18 cellular contexts compared by ENCODE assay signal in the genomic region with DNA sequence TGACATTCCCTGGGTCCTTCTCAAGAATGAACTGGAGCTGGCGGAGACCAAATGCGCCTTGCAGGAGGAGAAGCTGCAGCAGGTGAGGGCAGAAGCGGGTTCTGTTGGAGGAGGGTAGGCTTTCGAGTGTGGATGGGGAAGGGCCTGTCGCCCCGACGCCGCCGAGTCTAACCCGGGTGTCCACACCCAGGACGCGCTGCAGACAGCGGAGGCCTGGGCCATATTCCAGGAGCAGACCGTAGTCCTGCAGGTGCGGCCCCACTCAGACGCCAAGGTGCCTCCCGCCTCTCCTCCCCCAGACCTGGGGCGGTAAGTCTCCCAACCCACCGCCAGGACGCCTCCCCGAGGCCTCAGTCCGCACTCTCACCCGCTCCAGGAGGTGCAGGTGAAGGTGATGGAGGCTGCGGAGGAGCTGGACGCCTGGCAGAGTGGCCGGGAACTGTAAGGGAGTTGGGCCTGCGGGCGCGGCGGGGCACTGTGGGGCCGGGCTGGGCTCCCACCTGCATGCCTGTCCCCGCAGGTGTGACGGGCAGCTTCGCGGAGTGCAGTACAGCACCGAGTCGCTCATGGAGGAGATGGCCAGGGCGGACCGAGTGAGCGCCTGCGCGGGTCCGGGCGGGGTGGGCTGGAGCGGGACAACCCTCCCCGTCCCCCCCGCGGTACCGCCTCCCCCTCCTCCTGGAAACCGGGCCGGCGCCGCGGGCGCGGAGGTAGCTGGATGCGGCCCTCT. TPM values are rescaled to one million over a fixed set of nuclear protein-coding genes. Genes with fewer than 3 reads are reported as not detected.
DNase-seq lines count a peak whose midpoint lies in the region; ATAC-seq and TF ChIP-seq lines count a peak whose summit lies in the region.
"Not testable (repeated sequence)": the region's sequence is repeated elsewhere in the genome, so short reads cannot be mapped to it uniquely, and the experiment has no call there.
"Had no signal": no experiment of that assay in that cellular context is flagged by ENCODE, and none has a peak within 500 bp of the region (broad histone marks: within the 10 kb centered on the region; RNA-seq: fewer than 3 reads in every experiment).

No MANE protein-coding gene starts in this region.

- H3K27me3 ChIP-seq in PC-3 (ENCODE audit: low read length); right cardiac atrium (ENCODE audit: control insufficient read depth, insufficient read depth); psoas muscle (ENCODE audit: insufficient read depth in 3 of 3, low read length in 2 of 3): not testable (repeated sequence)

- not testable (repeated sequence) for H2AFZ ChIP-seq in PC-3 (ENCODE audit: low read length)

- H4K20me1 ChIP-seq in PC-3 (ENCODE audit: low read length), result not testable (repeated sequence)

- H3F3A ChIP-seq in PC-3 (ENCODE audit: low read length, unreplicated experiment), result not testable (repeated sequence)

- BruUV-seq in PC-3 (replicated peaks; lab: Mats Ljungman, UMichigan), result not testable (repeated sequence)

- TF ChIP-seq POLR2A in GM18505 (IDR thresholded peaks at IDR 0.05; ENCODE audit: borderline replicate concordance, extremely low read depth, insufficient read depth, insufficient read length), result not testable (repeated sequence)

- not testable (repeated sequence) for H3K4me2 ChIP-seq in PC-3 (ENCODE audit: low read length)

- POLR2A ChIA-PET in PC-3 (lab: Charles Lee; ENCODE audit: unreplicated experiment), result not testable (repeated sequence)

- ATAC-seq in GM18505 (IDR thresholded peaks at IDR 0.05; ENCODE audit: unreplicated experiment) (peak; percentile 17), GM21360 (IDR thresholded peaks at IDR 0.05; ENCODE audit: unreplicated experiment) (peak; percentile 11), HG02678 (IDR thresholded peaks at IDR 0.05; ENCODE audit: unreplicated experiment) (peak; percentile 5), HG03139 (IDR thresholded peaks at IDR 0.05; ENCODE audit: unreplicated experiment) (peak; percentile 19), PC-3 (peak; percentile 27), right cardiac atrium (peak; percentile 21 to 63), psoas muscle (peak; percentile 14 to 45 (median 37))

- H3K9me2 ChIP-seq in PC-3 (replicated peaks; ENCODE audit: low read length), result not testable (repeated sequence)

- CTCF ChIA-PET in PC-3 (lab: Charles Lee), result not testable (repeated sequence)

- not testable (repeated sequence) for H3K27ac ChIP-seq in PC-3 (ENCODE audit: low read length); right cardiac atrium (ENCODE audit: low read length); psoas muscle

- not testable (repeated sequence) for H3K4me3 ChIP-seq in PC-3 (ENCODE audit: low read length); right cardiac atrium (ENCODE audit: low read length); psoas muscle

- not testable (repeated sequence) for H3K4me1 ChIP-seq in PC-3 (ENCODE audit: insufficient read depth, low read length); right cardiac atrium (ENCODE audit: control insufficient read depth, insufficient read depth, low read length); psoas muscle

- WGBS in right cardiac atrium, result 6% methylated on average over 12 of the region's 57 CpGs
- WGBS in psoas muscle, 3 donors, result 10% methylated on average over 10 of the region's 57 CpGs; no CpG with 5 or more reads in 2 of the 3 donors

- not testable (repeated sequence) for DNase-seq in PC-3, psoas muscle
- peak; percentile 1 for DNase-seq in activated gamma-delta T cell treated with Interleukin-2 at 50 U/mL for 16 hours
- DNase-seq in right cardiac atrium, result peak in 2 of 3 donors; percentile 32 to 49

- H3K9me3 ChIP-seq in PC-3 (ENCODE audit: low read length); right cardiac atrium (ENCODE audit: control insufficient read depth, low read length); psoas muscle: not testable (repeated sequence)

- TF ChIP-seq CTCF in PC-3 (conservative IDR thresholded peaks at IDR 0.05; ENCODE audit: low read depth, low read length); psoas muscle (IDR thresholded peaks at IDR 0.05): not testable (repeated sequence)

- not testable (repeated sequence) for H3K9ac ChIP-seq in PC-3 (ENCODE audit: low read length)

- not testable (repeated sequence) for H3K79me2 ChIP-seq in PC-3 (ENCODE audit: low read length)

- not testable (repeated sequence) for H3K36me3 ChIP-seq in PC-3 (ENCODE audit: low read depth, low read length); psoas muscle (ENCODE audit: insufficient read depth in 1 of 2, low read depth in 1 of 2)

- intact Hi-C loops in PC-3 (cut with micrococcal nuclease); right cardiac atrium (cut with DNase I); psoas muscle (cut with DNase I): not testable (repeated sequence)

RNA-seq across cellular contexts. Expression of a gene that starts 2.0 kb away (rescaled TPM):
- 3.2 and 14.8 TPM in 2 replicates for total RNA-seq in PC-3 (2014; rRNA removed)
- 1 to 10 TPM in 1 of 4 donors, under 1 TPM in 1, not detected in 2; 0.68 to 1.4 TPM for total RNA-seq in right cardiac atrium
- polyA plus RNA-seq in right cardiac atrium, result 0.27 TPM
- not detected for total RNA-seq in psoas muscle
- not detected for polyA plus RNA-seq in psoas muscle
- total RNA-seq: activated CD4-positive, alpha-beta T cell treated with anti-CD3 and anti-CD28 coated beads, Interleukin-2, amount 10 ng/mL, durations not matched to agents 24 days and 14 days; vagina had no signal

RNA-seq across cellular contexts. Expression of a gene that starts 11.6 kb away (rescaled TPM):
- total RNA-seq in PC-3 (2014; rRNA removed), result not detected in 2 replicates
- total RNA-seq in right cardiac atrium, result not detected
- polyA plus RNA-seq in right cardiac atrium, result not detected
- total RNA-seq in psoas muscle, result not detected
- not detected for polyA plus RNA-seq in psoas muscle
- total RNA-seq: activated CD4-positive, alpha-beta T cell treated with anti-CD3 and anti-CD28 coated beads, Interleukin-2, amount 10 ng/mL, durations not matched to agents 24 days and 14 days; breast epithelium; dermis blood vessel endothelial cell; HFFc6; neural crest cell; OCI-LY7; renal cortical epithelial cell; SK-MEL-5; vagina had no signal
- polyA plus RNA-seq: CD14-positive monocyte had no signal
